1 cellular context compared by ENCODE assay signal in genomic region chr21:37412603-37413360, GRCh38.
TF ChIP-seq lines count a peak whose summit lies in the region.

No MANE protein-coding gene starts in this region.

TF ChIP-seq in IMR-90, 13 proteins besides CTCF, POLR2A, EP300 and RAD21:
- TF ChIP-seq CEBPB (IDR thresholded peaks at IDR 0.05; ENCODE audit: low read depth, low read length) (peak; percentile 81), USF2 (IDR thresholded peaks at IDR 0.05; ENCODE audit: low read depth, low read length) (no peak)
